Comparison of ENCODE assay signal across 9 cellular contexts in the genomic region with DNA sequence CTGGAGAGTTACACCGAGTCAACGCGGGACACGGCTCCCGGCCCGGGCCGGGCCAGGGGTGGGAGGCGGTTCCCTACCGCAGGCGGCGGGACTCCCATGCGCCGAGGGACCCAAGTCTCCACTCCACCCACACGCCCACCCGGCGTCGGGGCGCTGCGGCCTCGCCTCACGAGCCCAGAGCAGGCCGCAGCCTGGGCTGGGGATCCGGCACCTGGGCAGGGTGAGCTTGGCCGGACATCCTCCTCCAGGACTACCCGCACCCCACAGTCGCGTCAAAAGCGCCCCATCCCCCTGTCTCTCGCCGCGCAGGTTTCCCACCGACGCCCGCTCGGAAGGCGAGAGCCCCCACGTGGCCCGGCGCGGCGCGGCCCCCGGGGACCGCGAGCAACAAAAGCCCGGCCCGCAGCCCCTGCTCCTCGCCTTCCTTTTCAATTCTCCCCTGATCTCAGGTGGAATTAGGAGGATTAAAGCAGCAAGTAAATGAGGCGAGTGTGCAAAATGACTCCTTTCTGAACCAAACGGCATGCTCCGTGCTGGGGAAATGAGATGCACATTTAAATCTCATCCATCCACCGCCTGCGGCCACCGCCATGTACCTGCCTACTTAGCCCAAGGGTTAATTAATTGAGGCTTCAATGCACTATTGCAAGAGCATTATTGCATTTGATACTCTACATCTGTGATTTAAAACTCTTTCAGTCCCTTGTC.
DNase-seq lines count a peak whose midpoint lies in the region; ATAC-seq, FAIRE-seq and TF ChIP-seq lines count a peak whose summit lies in the region.
"Had no signal": no experiment of that assay in that cellular context is flagged by ENCODE, and none has a peak within 500 bp of the region (broad histone marks: within the 10 kb centered on the region; RNA-seq: fewer than 3 reads in every experiment).

No MANE protein-coding gene starts in this region.

- intact Hi-C loops in HepG2 (cut with micrococcal nuclease; ENCODE audit: unreplicated experiment), result no loop called here

- DNase-seq in activated CD4-positive, CD25-positive, alpha-beta regulatory T cell treated with anti-CD3 and anti-CD28 coated beads, Interleukin-2, amount 50 U/mL, for 72 hours, result no peak
- DNase-seq in astrocyte of the cerebellum (ENCODE audit: low read depth) (no peak), HepG2 (ENCODE audit: low spot score) (no peak), ureter (ENCODE audit: low spot score) (no peak), HCEC 1CT (no peak)
- DNase-seq: DND-41 had no signal

- 35% methylated on average over 30 of the region's 54 CpGs for WGBS in HepG2 (ENCODE audit: low lambda C conversion rate)

- no TSS peak for BruUV-seq in HepG2 (replicated peaks; lab: Mats Ljungman, UMichigan)

- no peak overlapping the region for H2AFZ ChIP-seq in HepG2 (ENCODE audit: low read length)

- no peak overlapping the region for H3K9ac ChIP-seq in HUES48 (ENCODE audit: low read depth, low read length)
- no peak overlapping the region for H3K9ac ChIP-seq in HepG2 (ENCODE audit: insufficient read depth, low read depth, low read length)

- H4K20me1 ChIP-seq in HepG2 (ENCODE audit: insufficient read depth, low read length), result no peaks in the 10 kb centered on the region

- peak overlapping the region; percentile 41; the same call in 1 of the 2 replicates for H3K4me2 ChIP-seq in HepG2 (ENCODE audit: low read depth, low read length)

- in situ Hi-C loops in astrocyte of the cerebellum (cut with HindIII; ENCODE audit: low sequenced_read_pairs), result no loop called here
- in situ Hi-C loops in HepG2 (cut with HindIII; ENCODE audit: extremely low pct_ligation_motif_present, low pct_unique_long_range_greater_than_20kb), result no loop called here

- peak overlapping the region; percentile 52 for H3K4me3 ChIP-seq in HUES48 (ENCODE audit: low read depth, low read length)
- H3K4me3 ChIP-seq in astrocyte of the cerebellum (ENCODE audit: low read depth, low read length), result peak overlapping the region; percentile 25
- H3K4me3 ChIP-seq in HepG2 (replicated peaks in 1 of 3; ENCODE audit: insufficient read depth in 1 of 3, low read depth in 2 of 3, low read length in 3 of 3), result peak overlapping the region in 1 of 3 experiments; percentile 36; a peak in 1 of 6 replicates

- TF ChIP-seq CTCF in astrocyte of the cerebellum (IDR thresholded peaks at IDR 0.05; ENCODE audit: low read depth, low read length, missing control alignments) (peak; percentile 26), HepG2 (CRISPR knock-in tag; IDR thresholded peaks at IDR 0.05) (peak; percentile 24; the same call in 1 of the 2 replicates)

- no peak for TF ChIP-seq RAD21 in HepG2 (CRISPR knock-in tag; IDR thresholded peaks at IDR 0.05)

- H3K27me3 ChIP-seq in HUES48 (ENCODE audit: control insufficient read depth, insufficient read depth, low read length), result peaks cover 90% of the 10 kb centered on the region
- peaks cover 0 to 29% of the 10 kb centered on the region in 2 experiments; a peak in 3 of 5 replicates for H3K27me3 ChIP-seq in HepG2 (ENCODE audit: control insufficient read depth in 1 of 2, insufficient read depth in 2 of 2, low read length in 2 of 2)

- H3K4me1 ChIP-seq in HUES48 (ENCODE audit: control insufficient read depth, insufficient read depth, low read length) (peaks cover 26% of the 10 kb centered on the region), HepG2 (ENCODE audit: insufficient read depth, low read length) (no peaks in the 10 kb centered on the region)

- peak; percentile 32 to 33 for ATAC-seq in activated CD4-positive, CD25-positive, alpha-beta regulatory T cell treated with anti-CD3 and anti-CD28 coated beads, Interleukin-2, amount 50 U/mL, for 24 hours
- ATAC-seq in HepG2, result peak; percentile 63

- H3K36me3 ChIP-seq in HUES48 (ENCODE audit: control insufficient read depth, insufficient read depth, low read length) (no peaks in the 10 kb centered on the region), HepG2 (replicated peaks in 1 of 2; ENCODE audit: control insufficient read depth in 1 of 2, insufficient read depth in 2 of 2, low read length in 2 of 2) (no peaks in the 10 kb centered on the region)

- POLR2A ChIA-PET in HepG2 (lab: Yijun Ruan, JAX), result no interaction called here

- TF ChIP-seq EP300 in HepG2 (IDR thresholded peaks at IDR 0.05; ENCODE audit: low read depth in 2 of 2, low read length in 2 of 2) (no peak), HepG2 (CRISPR knock-in tag; IDR thresholded peaks at IDR 0.05; ENCODE audit: borderline replicate concordance) (no peak)

- no peak for TF ChIP-seq POLR2A in HepG2 (IDR thresholded peaks at IDR 0.05; ENCODE audit: insufficient read depth in 1 of 2, low read depth in 2 of 2, low read length in 2 of 2)

- no peak for FAIRE-seq in HepG2 (lab: Jason Lieb, UNC)

- H3K79me2 ChIP-seq in HepG2 (ENCODE audit: insufficient read depth, low read length), result no peaks in the 10 kb centered on the region

- CTCF ChIA-PET in HepG2 (lab: Yijun Ruan, JAX; ENCODE audit: low intra/inter-chr PET ratio, low total read pairs), result no interaction called here

- H3K27ac ChIP-seq in HUES48 (ENCODE audit: low read depth, low read length), result no peak overlapping the region
- H3K27ac ChIP-seq in HepG2 (ENCODE audit: extremely low read length, insufficient read depth, low read length), result no peak overlapping the region
- H3K27ac ChIP-seq in temporal lobe (ENCODE audit: low read depth, low read length), result peak overlapping the region; percentile 73

- H3K9me3 ChIP-seq in HUES48 (ENCODE audit: control insufficient read depth, insufficient read depth, low read length) (no peaks in the 10 kb centered on the region), HepG2 (ENCODE audit: low read length) (no peaks in the 10 kb centered on the region)

TF ChIP-seq in HepG2, 621 proteins besides CTCF, POLR2A, EP300 and RAD21:
- TF ChIP-seq ZNF572 (CRISPR knock-in tag; IDR thresholded peaks at IDR 0.05), result no peak
- TF ChIP-seq, protein P1, sequence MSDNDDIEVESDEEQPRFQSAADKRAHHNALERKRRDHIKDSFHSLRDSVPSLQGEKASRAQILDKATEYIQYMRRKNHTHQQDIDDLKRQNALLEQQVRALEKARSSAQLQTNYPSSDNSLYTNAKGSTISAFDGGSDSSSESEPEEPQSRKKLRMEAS (IDR thresholded peaks at IDR 0.05), result no peak
- TF ChIP-seq, protein P2, sequence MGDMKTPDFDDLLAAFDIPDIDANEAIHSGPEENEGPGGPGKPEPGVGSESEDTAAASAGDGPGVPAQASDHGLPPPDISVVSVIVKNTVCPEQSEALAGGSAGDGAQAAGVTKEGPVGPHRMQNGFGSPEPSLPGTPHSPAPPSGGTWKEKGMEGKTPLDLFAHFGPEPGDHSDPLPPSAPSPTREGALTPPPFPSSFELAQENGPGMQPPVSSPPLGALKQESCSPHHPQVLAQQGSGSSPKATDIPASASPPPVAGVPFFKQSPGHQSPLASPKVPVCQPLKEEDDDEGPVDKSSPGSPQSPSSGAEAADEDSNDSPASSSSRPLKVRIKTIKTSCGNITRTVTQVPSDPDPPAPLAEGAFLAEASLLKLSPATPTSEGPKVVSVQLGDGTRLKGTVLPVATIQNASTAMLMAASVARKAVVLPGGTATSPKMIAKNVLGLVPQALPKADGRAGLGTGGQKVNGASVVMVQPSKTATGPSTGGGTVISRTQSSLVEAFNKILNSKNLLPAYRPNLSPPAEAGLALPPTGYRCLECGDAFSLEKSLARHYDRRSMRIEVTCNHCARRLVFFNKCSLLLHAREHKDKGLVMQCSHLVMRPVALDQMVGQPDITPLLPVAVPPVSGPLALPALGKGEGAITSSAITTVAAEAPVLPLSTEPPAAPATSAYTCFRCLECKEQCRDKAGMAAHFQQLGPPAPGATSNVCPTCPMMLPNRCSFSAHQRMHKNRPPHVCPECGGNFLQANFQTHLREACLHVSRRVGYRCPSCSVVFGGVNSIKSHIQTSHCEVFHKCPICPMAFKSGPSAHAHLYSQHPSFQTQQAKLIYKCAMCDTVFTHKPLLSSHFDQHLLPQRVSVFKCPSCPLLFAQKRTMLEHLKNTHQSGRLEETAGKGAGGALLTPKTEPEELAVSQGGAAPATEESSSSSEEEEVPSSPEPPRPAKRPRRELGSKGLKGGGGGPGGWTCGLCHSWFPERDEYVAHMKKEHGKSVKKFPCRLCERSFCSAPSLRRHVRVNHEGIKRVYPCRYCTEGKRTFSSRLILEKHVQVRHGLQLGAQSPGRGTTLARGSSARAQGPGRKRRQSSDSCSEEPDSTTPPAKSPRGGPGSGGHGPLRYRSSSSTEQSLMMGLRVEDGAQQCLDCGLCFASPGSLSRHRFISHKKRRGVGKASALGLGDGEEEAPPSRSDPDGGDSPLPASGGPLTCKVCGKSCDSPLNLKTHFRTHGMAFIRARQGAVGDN (CRISPR knock-in tag; IDR thresholded peaks at IDR 0.05), result peak; percentile 30; the same call in 1 of the 2 replicates
- TF ChIP-seq, protein P3, sequence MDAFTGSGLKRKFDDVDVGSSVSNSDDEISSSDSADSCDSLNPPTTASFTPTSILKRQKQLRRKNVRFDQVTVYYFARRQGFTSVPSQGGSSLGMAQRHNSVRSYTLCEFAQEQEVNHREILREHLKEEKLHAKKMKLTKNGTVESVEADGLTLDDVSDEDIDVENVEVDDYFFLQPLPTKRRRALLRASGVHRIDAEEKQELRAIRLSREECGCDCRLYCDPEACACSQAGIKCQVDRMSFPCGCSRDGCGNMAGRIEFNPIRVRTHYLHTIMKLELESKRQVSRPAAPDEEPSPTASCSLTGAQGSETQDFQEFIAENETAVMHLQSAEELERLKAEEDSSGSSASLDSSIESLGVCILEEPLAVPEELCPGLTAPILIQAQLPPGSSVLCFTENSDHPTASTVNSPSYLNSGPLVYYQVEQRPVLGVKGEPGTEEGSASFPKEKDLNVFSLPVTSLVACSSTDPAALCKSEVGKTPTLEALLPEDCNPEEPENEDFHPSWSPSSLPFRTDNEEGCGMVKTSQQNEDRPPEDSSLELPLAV (CRISPR knock-in tag; conservative IDR thresholded peaks at IDR 0.05; ENCODE audit: low read depth), result no peak
- peak; percentile 27; the same call in 1 of the 2 replicates for TF ChIP-seq STAG1 (CRISPR knock-in tag; IDR thresholded peaks at IDR 0.05)
TF ChIP-seq in HepG2: peak in this region for 2.
